In the genomic region with DNA sequence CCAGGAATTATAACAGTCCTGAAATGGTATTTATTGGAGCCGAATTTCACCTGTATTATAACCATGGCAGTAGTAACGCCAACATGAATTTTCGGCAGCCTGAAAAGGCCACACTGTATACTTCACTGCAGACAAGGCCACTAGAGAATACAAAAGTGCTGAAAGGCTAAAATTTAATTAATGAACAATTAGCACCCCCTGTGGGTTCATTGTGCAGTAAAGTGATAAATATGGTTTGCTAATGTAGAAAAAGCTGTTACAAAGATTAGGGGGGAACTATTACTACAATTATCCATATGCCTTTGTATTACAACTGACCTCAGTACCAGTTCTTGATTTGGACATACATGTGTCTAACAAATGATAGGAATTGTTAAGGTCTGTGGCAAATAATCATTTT, we compare ENCODE assay signal across 23 cellular contexts.
DNase-seq lines count a peak whose midpoint lies in the region; FAIRE-seq and TF ChIP-seq lines count a peak whose summit lies in the region.
"Had no signal": no experiment of that assay in that cellular context is flagged by ENCODE, and none has a peak within 500 bp of the region (broad histone marks: within the 10 kb centered on the region; RNA-seq: fewer than 3 reads in every experiment).

No MANE protein-coding gene starts in this region.

- peaks cover 0 to 50% (median 6%) of the 10 kb centered on the region in 4 donors for H3K4me1 ChIP-seq in tibial nerve

- H3K9me3 ChIP-seq in tibial nerve = no peaks in the 10 kb centered on the region

- no peak for TF ChIP-seq EP300 in tibial nerve (IDR thresholded peaks at IDR 0.05)

- H3K36me3 ChIP-seq in tibial nerve = no peaks in the 10 kb centered on the region

- in situ Hi-C loops in SK-MEL-5 (cut with HindIII; ENCODE audit: low pct_unique_long_range_greater_than_20kb, low sequenced_read_pairs) = no loop called here

- DNase-seq in NCI-H748 (lab: John Stamatoyannopoulos, UW; ENCODE audit: unreplicated experiment) = peak; percentile 53
- DNase-seq in NCI-H748 treated with DMSO at 0.1 percent for 48 hours (lab: John Stamatoyannopoulos, UW) = no peak
- DNase-seq in NCI-H1417 (lab: John Stamatoyannopoulos, UW) = peak in 2 of 3 experiments; percentile 61 to 85
- peak; percentile 7 for DNase-seq in SK-MEL-5 (ENCODE audit: low read depth, low spot score)
- peak; percentile 48 to 60 for DNase-seq in erythroblast (lab: John Stamatoyannopoulos, UW)
- no peak for DNase-seq in RCC 7860 (ENCODE audit: low spot score)
- no peak for DNase-seq in tibial nerve (ENCODE audit: low spot score in 2 of 2)
- no peak for DNase-seq in cerebellum (ENCODE audit: low spot score)
- DNase-seq: 8988T; CD4-positive, CD25-positive, alpha-beta regulatory T cell; COR-L47; GF-D8; HCEC 1CT; NCI-H187 treated with DMSO at 0.1 percent for 48 hours; NCI-H345; NCI-H526; NK-92 treated with Interleukin-12 subunit alpha and Interleukin-12 subunit beta, amount 100 ng/mL, for 24 hours; PC-3; SIG-M5 had no signal

- no peak for FAIRE-seq in RCC 7860 (lab: Jason Lieb, UNC)
- FAIRE-seq: GM12891, GM18507 had no signal

- H3K27ac ChIP-seq in tibial nerve = peak overlapping the region in 2 of 4 donors; percentile 6 to 82
- H3K27ac ChIP-seq: RWPE1 had no signal

- 23 to 25% methylated on average over 3 of the region's 3 CpGs for WGBS in tibial nerve, 2 donors

- TF ChIP-seq POLR2A in erythroblast (IDR thresholded peaks at IDR 0.05; ENCODE audit: low read length) (no peak), tibial nerve (IDR thresholded peaks at IDR 0.05) (no peak)

- H3K4me3 ChIP-seq in tibial nerve = no peak overlapping the region
- H3K4me3 ChIP-seq: GM23338 had no signal

- TF ChIP-seq CTCF in tibial nerve (IDR thresholded peaks at IDR 0.05) = no peak

- H3K27me3 ChIP-seq in tibial nerve = no peaks in the 10 kb centered on the region

Comparison
In these comparisons a context has a peak if more than half of its experiments do, and no peak if none do; other contexts are left out.
1. DNase-seq: peak in NCI-H748 (single experiment), NCI-H1417 (2 of 3), SK-MEL-5 (single experiment) and erythroblast (2 of 2); none in NCI-H748 treated with DMSO at 0.1 percent for 48 hours (single experiment), RCC 7860 (single experiment), tibial nerve (0 of 2) and cerebellum (single experiment).